In genomic region chr1:94653454-94653853, GRCh38 we compare ENCODE assay signal across 21 cellular contexts.
DNase-seq lines count a peak whose midpoint lies in the region; ATAC-seq and TF ChIP-seq lines count a peak whose summit lies in the region.
"Had no signal": no experiment of that assay in that cellular context is flagged by ENCODE, and none has a peak within 500 bp of the region (broad histone marks: within the 10 kb centered on the region; RNA-seq: fewer than 3 reads in every experiment).

No MANE protein-coding gene starts in this region.

- no peaks in the 10 kb centered on the region for H3K36me3 Mint-ChIP-seq in activated T-helper 17 cell treated with anti-CD3 and anti-CD28 coated beads, Interleukin-2, amount 50 U/mL, for 72 hours (ENCODE audit: low read depth)
- H3K36me3 Mint-ChIP-seq: immature natural killer cell had no signal

- H3K9me3 Mint-ChIP-seq in activated T-helper 17 cell treated with anti-CD3 and anti-CD28 coated beads, Interleukin-2, amount 50 U/mL, for 72 hours = no peaks in the 10 kb centered on the region
- H3K9me3 Mint-ChIP-seq: activated CD8-positive, alpha-beta T cell treated with anti-CD3 and anti-CD28 coated beads for 36 hours; immature natural killer cell had no signal

- 74% methylated on average over 3 of the region's 3 CpGs for WGBS in right cardiac atrium
- WGBS in spleen, 5 donors = 56 to 81% (median 68%) methylated on average over 3 of the region's 3 CpGs

- H3K36me3 ChIP-seq in left ventricle myocardium inferior (no peaks in the 10 kb centered on the region), SJSA1 (no peaks in the 10 kb centered on the region), uterus (no peaks in the 10 kb centered on the region), spleen (no peaks in the 10 kb centered on the region)
- H3K36me3 ChIP-seq: lower lobe of right lung, neutrophil, tibial artery had no signal

- no peak overlapping the region for H3K4me3 ChIP-seq in left ventricle myocardium inferior
- no peak overlapping the region for H3K4me3 ChIP-seq in SJSA1
- H3K4me3 ChIP-seq in right cardiac atrium (ENCODE audit: low read length) = no peak overlapping the region
- H3K4me3 ChIP-seq in uterus = no peak overlapping the region
- H3K4me3 ChIP-seq in spleen = no peak overlapping the region
- H3K4me3 ChIP-seq: lower lobe of right lung, tibial artery had no signal

- peaks cover 5% of the 10 kb centered on the region for H3K27me3 Mint-ChIP-seq in activated T-helper 17 cell treated with anti-CD3 and anti-CD28 coated beads, Interleukin-2, amount 50 U/mL, for 72 hours

- H3K27ac Mint-ChIP-seq in activated T-helper 17 cell treated with anti-CD3 and anti-CD28 coated beads, Interleukin-2, amount 50 U/mL, for 72 hours = no peak overlapping the region
- H3K27ac Mint-ChIP-seq: activated CD8-positive, alpha-beta T cell treated with anti-CD3 and anti-CD28 coated beads for 36 hours; immature natural killer cell had no signal

- no peaks in the 10 kb centered on the region for H3K4me1 Mint-ChIP-seq in activated T-helper 17 cell treated with anti-CD3 and anti-CD28 coated beads, Interleukin-2, amount 50 U/mL, for 72 hours
- H3K4me1 Mint-ChIP-seq: immature natural killer cell had no signal

- TF ChIP-seq CTCF in left ventricle myocardium inferior (IDR thresholded peaks at IDR 0.05; ENCODE audit: borderline replicate concordance) (no peak), uterus (IDR thresholded peaks at IDR 0.05) (no peak), spleen (IDR thresholded peaks at IDR 0.05 in 8 of 11, conservative IDR thresholded peaks at IDR 0.05 in 3 of 11) (no peak)

- H3K27me3 ChIP-seq in left ventricle myocardium inferior (ENCODE audit: low read depth) = no peaks in the 10 kb centered on the region
- no peaks in the 10 kb centered on the region for H3K27me3 ChIP-seq in SJSA1 (replicated peaks)
- no peaks in the 10 kb centered on the region for H3K27me3 ChIP-seq in right cardiac atrium (ENCODE audit: control insufficient read depth, insufficient read depth)
- H3K27me3 ChIP-seq in uterus = no peaks in the 10 kb centered on the region
- H3K27me3 ChIP-seq in spleen (replicated peaks in 1 of 7) = no peaks in the 10 kb centered on the region
- H3K27me3 ChIP-seq: neutrophil, tibial artery had no signal

- TF ChIP-seq POLR2A in uterus (IDR thresholded peaks at IDR 0.05) = no peak
- no peak for TF ChIP-seq POLR2A in spleen (IDR thresholded peaks at IDR 0.05)

- H3K4me1 ChIP-seq in left ventricle myocardium inferior = peaks cover 16% of the 10 kb centered on the region
- H3K4me1 ChIP-seq in SJSA1 (replicated peaks) = peaks cover 38% of the 10 kb centered on the region
- H3K4me1 ChIP-seq in right cardiac atrium (ENCODE audit: control insufficient read depth, insufficient read depth, low read length) = peaks cover 2% of the 10 kb centered on the region
- no peaks in the 10 kb centered on the region for H3K4me1 ChIP-seq in uterus
- H3K4me1 ChIP-seq in spleen = no peaks in the 10 kb centered on the region

- H3K27ac ChIP-seq in left ventricle myocardium inferior (replicated peaks) (peak overlapping the region; percentile 75), SJSA1 (peak overlapping the region; percentile 41), right cardiac atrium (ENCODE audit: low read length) (peak overlapping the region; percentile 12), uterus (peak overlapping the region; percentile 22 to 32), spleen (no peak overlapping the region)
- H3K27ac ChIP-seq: lower lobe of right lung, neutrophil, tibial artery had no signal

- intact Hi-C loops in left ventricle myocardium inferior (cut with micrococcal nuclease) (no loop called here), cardiac septum (cut with DNase I) (no loop called here), right cardiac atrium (cut with DNase I) (loop anchor here in 1 of 4 donors (10.0 kb wide), 1 partner anchor 131 kb away; no protein-coding TSS in a partner anchor), uterus (cut with DNase I; ENCODE audit: low total_unique reads) (no loop called here), spleen (cut with DNase I; ENCODE audit: low total_unique reads) (no loop called here)

- H3K9me3 ChIP-seq in left ventricle myocardium inferior (replicated peaks) (no peaks in the 10 kb centered on the region), SJSA1 (replicated peaks) (no peaks in the 10 kb centered on the region), right cardiac atrium (ENCODE audit: control insufficient read depth, low read length) (no peaks in the 10 kb centered on the region), uterus (no peaks in the 10 kb centered on the region), spleen (no peaks in the 10 kb centered on the region)
- H3K9me3 ChIP-seq: lower lobe of right lung, neutrophil, tibial artery had no signal

- ATAC-seq in right cardiac atrium = no peak
- no peak for ATAC-seq in activated T-helper 17 cell treated with anti-CD3 and anti-CD28 coated beads, Interleukin-2, amount 50 U/mL, for 72 hours (replicated peaks)
- no peak for ATAC-seq in HG02610 (IDR thresholded peaks at IDR 0.05; ENCODE audit: unreplicated experiment)
- ATAC-seq: activated CD8-positive, alpha-beta T cell treated with anti-CD3 and anti-CD28 coated beads for 36 hours had no signal

- DNase-seq in left ventricle myocardium inferior (no peak), cardiac septum (ENCODE audit: low spot score) (no peak), SJSA1 (ENCODE audit: low read depth in 1 of 2, low spot score in 2 of 2) (no peak), right cardiac atrium (no peak), uterus (no peak), spleen (no peak)
- DNase-seq: activated CD8-positive, alpha-beta T cell treated with anti-CD3 and anti-CD28 coated beads for 36 hours; activated gamma-delta T cell treated with Interleukin-2 at 50 U/mL for 16 hours; DND-41; immature natural killer cell; lower lobe of right lung; NCI-H1048; NCI-H1930; NK-92 treated with Interleukin-12 subunit alpha and Interleukin-12 subunit beta, amount 100 ng/mL, for 24 hours; stimulated activated CD4-positive, alpha-beta T cell treated with anti-CD3 and anti-CD28 coated beads, Interleukin-4, amount 100 ng/mL, for 24 hours; stimulated activated naive CD4-positive, alpha-beta T cell treated with Interleukin-2 at 50 U/mL for 16 hours; T1000; tibial artery had no signal

- H3K4me3 Mint-ChIP-seq in activated T-helper 17 cell treated with anti-CD3 and anti-CD28 coated beads, Interleukin-2, amount 50 U/mL, for 72 hours = no peak overlapping the region
- H3K4me3 Mint-ChIP-seq: activated CD8-positive, alpha-beta T cell treated with anti-CD3 and anti-CD28 coated beads for 36 hours; immature natural killer cell had no signal

Comparison
In these comparisons a context has a peak if more than half of its experiments do, and no peak if none do; other contexts are left out.
1. H3K27ac ChIP-seq: peak in left ventricle myocardium inferior (single experiment), SJSA1 (single experiment), right cardiac atrium (single experiment) and uterus (2 of 2); none in spleen (0 of 8).